ENCODE assay signal across 19 cellular contexts in genomic region chr13:99376924-99377323, GRCh38.
DNase-seq lines count a peak whose midpoint lies in the region; ATAC-seq and TF ChIP-seq lines count a peak whose summit lies in the region.
"Had no signal": no experiment of that assay in that cellular context is flagged by ENCODE, and none has a peak within 500 bp of the region (broad histone marks: within the 10 kb centered on the region; RNA-seq: fewer than 3 reads in every experiment).

No MANE protein-coding gene starts in this region.

- no peaks in the 10 kb centered on the region for H3K9me3 Mint-ChIP-seq in activated CD4-positive, alpha-beta T cell treated with anti-CD3 and anti-CD28 coated beads, Interleukin-2, amount 10 ng/mL, durations not matched to agents 7 days and 5 days
- H3K9me3 Mint-ChIP-seq in GM23338 = no peaks in the 10 kb centered on the region
- no peaks in the 10 kb centered on the region for H3K9me3 Mint-ChIP-seq in central memory CD8-positive, alpha-beta T cell

- no peak overlapping the region for H3K27ac ChIP-seq in GM23338 (ENCODE audit: low read depth)
- peak overlapping the region; percentile 89 for H3K27ac ChIP-seq in neutrophil
- H3K27ac ChIP-seq: cardiac muscle cell, PC-9, prostate gland, thoracic aorta had no signal

- no peaks in the 10 kb centered on the region for H3K9me3 ChIP-seq in neutrophil
- H3K9me3 ChIP-seq: adrenal gland, esophagus squamous epithelium, prostate gland, thoracic aorta had no signal

- no peak overlapping the region for H3K4me3 Mint-ChIP-seq in activated CD4-positive, alpha-beta T cell treated with anti-CD3 and anti-CD28 coated beads, Interleukin-2, amount 10 ng/mL, durations not matched to agents 7 days and 5 days
- no peak overlapping the region for H3K4me3 Mint-ChIP-seq in GM23338
- no peak overlapping the region for H3K4me3 Mint-ChIP-seq in central memory CD8-positive, alpha-beta T cell

- DNase-seq in activated CD4-positive, alpha-beta T cell treated with anti-CD3 and anti-CD28 coated beads, Interleukin-2, amount 10 ng/mL, durations not matched to agents 7 days and 5 days = peak; percentile 4
- no peak for DNase-seq in activated CD4-positive, alpha-beta T cell treated with anti-CD3 and anti-CD28 coated beads, Interleukin-2, amount 50 U/mL, for 4 hours
- DNase-seq in GM23338 (ENCODE audit: low spot score) (no peak), amygdala (lab: John Stamatoyannopoulos, UW) (no peak)
- no peak for DNase-seq in central memory CD8-positive, alpha-beta T cell (ENCODE audit: low spot score in 2 of 2)
- DNase-seq: adrenal gland; effector CD4-positive, alpha-beta T cell; KG1; left ventricle myocardium superior; NCI-H69; PC-9; small intestine had no signal

- H3K4me3 ChIP-seq in GM23338 (no peak overlapping the region), neutrophil (ENCODE audit: low read depth in 1 of 2, low read length in 1 of 2) (no peak overlapping the region)
- H3K4me3 ChIP-seq: adrenal gland, cardiac muscle cell, esophagus squamous epithelium, PC-9, prostate gland, thoracic aorta had no signal

- POLR2A ChIA-PET in activated CD4-positive, alpha-beta T cell treated with anti-CD3 and anti-CD28 coated beads, Interleukin-2, amount 10 ng/mL, durations not matched to agents 7 days and 5 days (lab: Charles Lee) = no interaction called here

- CTCF ChIA-PET in activated CD4-positive, alpha-beta T cell treated with anti-CD3 and anti-CD28 coated beads, Interleukin-2, amount 10 ng/mL, durations not matched to agents 7 days and 5 days (lab: Charles Lee) = interaction anchor here (0.9 to 1.7 kb wide), 3 partner anchors 11 to 17 kb away, joined by 3 to 4 read pairs (median 3); no protein-coding TSS in a partner anchor

- TF ChIP-seq CTCF in GM23338 (conservative IDR thresholded peaks at IDR 0.05; ENCODE audit: low read depth in 2 of 2) (no peak), neutrophil (IDR thresholded peaks at IDR 0.05) (no peak)

- H3K4me2 ChIP-seq in GM23338 = no peak overlapping the region
- H3K4me2 ChIP-seq: PC-9 had no signal

- no peaks in the 10 kb centered on the region for H3K27me3 Mint-ChIP-seq in activated CD4-positive, alpha-beta T cell treated with anti-CD3 and anti-CD28 coated beads, Interleukin-2, amount 10 ng/mL, durations not matched to agents 7 days and 5 days
- H3K27me3 Mint-ChIP-seq in GM23338 (ENCODE audit: insufficient read depth, low read depth, poor library complexity) = peaks cover 15% of the 10 kb centered on the region
- H3K27me3 Mint-ChIP-seq in central memory CD8-positive, alpha-beta T cell = no peaks in the 10 kb centered on the region

- no peak overlapping the region for H2AFZ ChIP-seq in GM23338
- H2AFZ ChIP-seq: PC-9 had no signal

- H4K20me1 ChIP-seq in GM23338 (replicated peaks; ENCODE audit: insufficient read depth) = no peaks in the 10 kb centered on the region

- H3K4me1 Mint-ChIP-seq in activated CD4-positive, alpha-beta T cell treated with anti-CD3 and anti-CD28 coated beads, Interleukin-2, amount 10 ng/mL, durations not matched to agents 7 days and 5 days = peaks cover 92% of the 10 kb centered on the region
- peaks cover 27% of the 10 kb centered on the region for H3K4me1 Mint-ChIP-seq in GM23338
- H3K4me1 Mint-ChIP-seq in central memory CD8-positive, alpha-beta T cell = peaks cover 77% of the 10 kb centered on the region

- H3K79me2 ChIP-seq in GM23338 (replicated peaks; ENCODE audit: insufficient read depth) = no peaks in the 10 kb centered on the region

- ATAC-seq in GM23338 (no peak), GM21528 (IDR thresholded peaks at IDR 0.05; ENCODE audit: low FRiP score, unreplicated experiment) (no peak), GM18517 (IDR thresholded peaks at IDR 0.05; ENCODE audit: unreplicated experiment) (no peak)
- no peak for ATAC-seq in central memory CD8-positive, alpha-beta T cell (replicated peaks; ENCODE audit: extremely low read depth, poor library complexity, severe bottlenecking)
- ATAC-seq: left ventricle myocardium superior had no signal

- no peaks in the 10 kb centered on the region for H3K9me2 ChIP-seq in GM23338 (ENCODE audit: insufficient read depth)

- peaks cover 82% of the 10 kb centered on the region for H3K36me3 Mint-ChIP-seq in activated CD4-positive, alpha-beta T cell treated with anti-CD3 and anti-CD28 coated beads, Interleukin-2, amount 10 ng/mL, durations not matched to agents 7 days and 5 days (ENCODE audit: low read depth)
- H3K36me3 Mint-ChIP-seq in GM23338 (ENCODE audit: low read depth) = peaks cover 4% of the 10 kb centered on the region; the same call in 1 of the 3 replicates
- H3K36me3 Mint-ChIP-seq in central memory CD8-positive, alpha-beta T cell (ENCODE audit: insufficient read depth) = peaks cover 33% of the 10 kb centered on the region

- H3K27ac Mint-ChIP-seq in activated CD4-positive, alpha-beta T cell treated with anti-CD3 and anti-CD28 coated beads, Interleukin-2, amount 10 ng/mL, durations not matched to agents 7 days and 5 days = peak overlapping the region; percentile 78
- peak overlapping the region; percentile 30; the same call in 1 of the 2 replicates for H3K27ac Mint-ChIP-seq in GM23338
- peak overlapping the region; percentile 93 for H3K27ac Mint-ChIP-seq in central memory CD8-positive, alpha-beta T cell (ENCODE audit: low read depth)

- H3K4me1 ChIP-seq in GM23338 (ENCODE audit: insufficient read depth) (peaks cover 19% of the 10 kb centered on the region), neutrophil (ENCODE audit: control insufficient read depth in 1 of 2, insufficient read depth in 1 of 2, low read depth in 1 of 2, low read length in 1 of 2) (peaks cover 17 to 30% of the 10 kb centered on the region in 2 experiments)
- H3K4me1 ChIP-seq: adrenal gland, prostate gland had no signal

- H3F3A ChIP-seq in GM23338 (replicated peaks; ENCODE audit: low read depth) = 0 out of 2 replicates have a peak, but pooled peaks cover 5% of the 10 kb centered on the region

- H3K27me3 ChIP-seq in GM23338 (ENCODE audit: insufficient read depth) (no peaks in the 10 kb centered on the region), neutrophil (no peaks in the 10 kb centered on the region)
- H3K27me3 ChIP-seq: adrenal gland, cardiac muscle cell, esophagus squamous epithelium had no signal

- H3K36me3 ChIP-seq in GM23338 (ENCODE audit: insufficient read depth) (peaks cover 6% of the 10 kb centered on the region; the same call in 1 of the 2 replicates), neutrophil (peaks cover 19% of the 10 kb centered on the region)
- H3K36me3 ChIP-seq: adrenal gland, cardiac muscle cell, prostate gland had no signal

TF ChIP-seq in GM23338, 12 proteins besides CTCF, POLR2A, EP300 and RAD21 (continues in another document):
- TF ChIP-seq ZNF462 (CRISPR knock-in tag; IDR thresholded peaks at IDR 0.05) (no peak), NANOG (IDR thresholded peaks at IDR 0.05; ENCODE audit: borderline replicate concordance) (no peak)

Comparison
In these comparisons a context has a peak if more than half of its experiments do, and no peak if none do; other contexts are left out.
1. H3K27ac Mint-ChIP-seq: peak in every context shown above with its lines; median percentile 93 in central memory CD8-positive, alpha-beta T cell; 78 in activated CD4-positive, alpha-beta T cell treated with anti-CD3 and anti-CD28 coated beads, Interleukin-2, amount 10 ng/mL, durations not matched to agents 7 days and 5 days; 30 in GM23338.